In genomic region chr1:96492236-96492635, GRCh38 we compare ENCODE assay signal across 23 cellular contexts.
DNase-seq lines count a peak whose midpoint lies in the region; ATAC-seq and TF ChIP-seq lines count a peak whose summit lies in the region.
"Had no signal": no experiment of that assay in that cellular context is flagged by ENCODE, and none has a peak within 500 bp of the region (broad histone marks: within the 10 kb centered on the region; RNA-seq: fewer than 3 reads in every experiment).

No MANE protein-coding gene starts in this region.

- no peaks in the 10 kb centered on the region for H3K36me3 Mint-ChIP-seq in WTC11
- H3K36me3 Mint-ChIP-seq: memory B cell; naive thymus-derived CD8-positive, alpha-beta T cell had no signal

- no peak overlapping the region for H2BK5ac ChIP-seq in mesendoderm (ENCODE audit: low read length)

- H3K4me1 Mint-ChIP-seq in WTC11: peaks cover 21% of the 10 kb centered on the region
- H3K4me1 Mint-ChIP-seq: activated naive CD8-positive, alpha-beta T cell treated with anti-CD3 and anti-CD28 coated beads, Interleukin-2, amount 50 U/mL, for 24 hours; activated T-helper 17 cell treated with anti-CD3 and anti-CD28 coated beads, Interleukin-2, amount 50 U/mL, for 72 hours; central memory CD8-positive, alpha-beta T cell; memory B cell; naive thymus-derived CD8-positive, alpha-beta T cell had no signal

- H3K4me1 ChIP-seq in mesendoderm (ENCODE audit: control insufficient read depth, low read depth, low read length): peaks cover 2% of the 10 kb centered on the region

- H3K27me3 Mint-ChIP-seq in WTC11 (ENCODE audit: low read depth): peaks cover 75% of the 10 kb centered on the region
- H3K27me3 Mint-ChIP-seq: activated naive CD8-positive, alpha-beta T cell treated with anti-CD3 and anti-CD28 coated beads, Interleukin-2, amount 50 U/mL, for 24 hours; central memory CD8-positive, alpha-beta T cell; memory B cell had no signal

- peak; percentile 82 for ATAC-seq in WTC11
- ATAC-seq: activated naive CD8-positive, alpha-beta T cell treated with anti-CD3 and anti-CD28 coated beads, Interleukin-2, amount 50 U/mL, for 24 hours; activated T-helper 17 cell treated with anti-CD3 and anti-CD28 coated beads, Interleukin-2, amount 50 U/mL, for 72 hours; esophagus mucosa; naive thymus-derived CD8-positive, alpha-beta T cell had no signal

- no peak overlapping the region for H3K4me2 ChIP-seq in mesendoderm (ENCODE audit: low read length)

- H3K27ac Mint-ChIP-seq in WTC11: no peak overlapping the region
- H3K27ac Mint-ChIP-seq: activated naive CD8-positive, alpha-beta T cell treated with anti-CD3 and anti-CD28 coated beads, Interleukin-2, amount 50 U/mL, for 24 hours; activated T-helper 17 cell treated with anti-CD3 and anti-CD28 coated beads, Interleukin-2, amount 50 U/mL, for 72 hours; H9; memory B cell had no signal

- no peak overlapping the region for H4K5ac ChIP-seq in mesendoderm (ENCODE audit: low read length)

- no peak overlapping the region for H3K56ac ChIP-seq in mesendoderm (ENCODE audit: low read length)

- H3K9me3 Mint-ChIP-seq in WTC11: peaks cover 2% of the 10 kb centered on the region
- H3K9me3 Mint-ChIP-seq: activated naive CD8-positive, alpha-beta T cell treated with anti-CD3 and anti-CD28 coated beads, Interleukin-2, amount 50 U/mL, for 24 hours; activated T-helper 17 cell treated with anti-CD3 and anti-CD28 coated beads, Interleukin-2, amount 50 U/mL, for 72 hours; central memory CD8-positive, alpha-beta T cell; H9 had no signal

- no peak overlapping the region for H3K4ac ChIP-seq in mesendoderm (ENCODE audit: low read depth, low read length)

- no peak overlapping the region for H2BK15ac ChIP-seq in mesendoderm (replicated peaks; ENCODE audit: low read depth)

- H3K79me1 ChIP-seq in mesendoderm (ENCODE audit: low read length): no peaks in the 10 kb centered on the region

- POLR2A ChIA-PET in WTC11 (lab: Charles Lee): no interaction called here

- no peak overlapping the region for H3K9ac ChIP-seq in mesendoderm (ENCODE audit: low read length)

- H3K23ac ChIP-seq in mesendoderm (ENCODE audit: low read length): no peak overlapping the region

- no CpG with 5 or more reads among the region's 4 CpGs for WGBS in mesendoderm (ENCODE audit: extremely low coverage, insufficient coverage, low lambda C conversion rate)

- no peaks in the 10 kb centered on the region for H3K27me3 ChIP-seq in mesendoderm (ENCODE audit: insufficient read depth, low read length, poor library complexity)

- H3K4me3 Mint-ChIP-seq in WTC11: no peak overlapping the region
- H3K4me3 Mint-ChIP-seq: activated naive CD8-positive, alpha-beta T cell treated with anti-CD3 and anti-CD28 coated beads, Interleukin-2, amount 50 U/mL, for 24 hours; activated T-helper 17 cell treated with anti-CD3 and anti-CD28 coated beads, Interleukin-2, amount 50 U/mL, for 72 hours; central memory CD8-positive, alpha-beta T cell; H9; memory B cell; naive thymus-derived CD8-positive, alpha-beta T cell had no signal

- no peak overlapping the region for H3K27ac ChIP-seq in mesendoderm (ENCODE audit: low read depth, low read length)
- H3K27ac ChIP-seq: SK-N-MC had no signal

- H3K36me3 ChIP-seq in mesendoderm (ENCODE audit: control insufficient read depth, insufficient read depth, low read length): no peaks in the 10 kb centered on the region

- H2BK120ac ChIP-seq in mesendoderm (ENCODE audit: low read depth, low read length): no peak overlapping the region

- H3K4me3 ChIP-seq in mesendoderm (ENCODE audit: low read length): no peak overlapping the region
- H3K4me3 ChIP-seq: SK-N-MC had no signal

- no peaks in the 10 kb centered on the region for H3K79me2 ChIP-seq in mesendoderm (ENCODE audit: control insufficient read depth, insufficient read depth, low read length)

- TF ChIP-seq CTCF in WTC11 (IDR thresholded peaks at IDR 0.05): no peak

- CTCF ChIA-PET in WTC11 (lab: Charles Lee): no interaction called here

- peak; percentile 14 for DNase-seq in HT1080 (ENCODE audit: low read depth)
- DNase-seq in NCI-H2029 (lab: John Stamatoyannopoulos, UW): peak; percentile 78
- DNase-seq in WTC11 (ENCODE audit: low spot score): no peak
- peak; percentile 39 for DNase-seq in kidney tubule cell (ENCODE audit: low spot score)
- DNase-seq in inferior parietal cortex (ENCODE audit: extremely low spot score): no peak
- no peak for DNase-seq in RKO (ENCODE audit: low spot score)
- DNase-seq in mesendoderm: no peak
- DNase-seq: activated CD4-positive, alpha-beta T cell treated with anti-CD3 and anti-CD28 coated beads for 1 hour; activated naive CD8-positive, alpha-beta T cell treated with anti-CD3 and anti-CD28 coated beads, Interleukin-2, amount 50 U/mL, for 24 hours; effector CD4-positive, alpha-beta T cell; H9; head of caudate nucleus; KG1; naive thymus-derived CD8-positive, alpha-beta T cell; NCI-H1105 treated with DMSO at 0.1 percent for 48 hours; NCI-H526 treated with DMSO at 0.1 percent for 48 hours; stimulated activated CD4-positive, alpha-beta T cell treated with anti-CD3 and anti-CD28 coated beads, Interleukin-4, amount 100 ng/mL, for 4 hours; T-helper 9 cell had no signal

- no peak overlapping the region for H2AK5ac ChIP-seq in mesendoderm (ENCODE audit: low read length)

- no peak overlapping the region for H3K18ac ChIP-seq in mesendoderm (ENCODE audit: low read length)

- no peak overlapping the region for H4K8ac ChIP-seq in mesendoderm (ENCODE audit: low read depth, low read length)

TF ChIP-seq in WTC11, 78 proteins besides CTCF, POLR2A, EP300 and RAD21 (continues in another document):
- no peak for TF ChIP-seq ARID4B (CRISPR knock-in tag; IDR thresholded peaks at IDR 0.05; ENCODE audit: borderline replicate concordance)
- no peak for TF ChIP-seq USF1 (CRISPR knock-in tag; IDR thresholded peaks at IDR 0.05)
- TF ChIP-seq AFF4 (CRISPR knock-in tag; IDR thresholded peaks at IDR 0.05; ENCODE audit: borderline replicate concordance): no peak
- no peak for TF ChIP-seq FOXJ3 (CRISPR knock-in tag; IDR thresholded peaks at IDR 0.05; ENCODE audit: borderline replicate concordance)
- TF ChIP-seq SP1 (CRISPR knock-in tag; conservative IDR thresholded peaks at IDR 0.05): no peak
- TF ChIP-seq RORB (CRISPR knock-in tag; IDR thresholded peaks at IDR 0.05): no peak

Comparison
In these comparisons a context has a peak if more than half of its experiments do, and no peak if none do; other contexts are left out.
1. DNase-seq: peak in HT1080 (single experiment), NCI-H2029 (single experiment) and kidney tubule cell (single experiment); none in WTC11 (single experiment), inferior parietal cortex (single experiment), RKO (single experiment) and mesendoderm (single experiment).